ENCODE assay signal across 34 cellular contexts in genomic region chr5:40261984-40262383, GRCh38.
"Had no signal": no experiment of that assay in that cellular context is flagged by ENCODE, and none has a peak within 500 bp of the region (broad histone marks: within the 10 kb centered on the region; RNA-seq: fewer than 3 reads in every experiment).

No MANE protein-coding gene starts in this region.

- H3K4me2 ChIP-seq: KMS-11 had no signal

- H3K36me3 ChIP-seq: MG63 had no signal

- H3K27me3 ChIP-seq: MG63 had no signal

- H3K4me3 ChIP-seq: MG63 had no signal

- H3K9ac ChIP-seq: KMS-11 had no signal

- DNase-seq: Karpas-422, Kasumi-1, MG63, MM.1S, MV-4-11, NCI-H1048, NCI-H1092, NCI-H1092 treated with DMSO at 0.1 percent for 48 hours, NCI-H1105, NCI-H1105 treated with DMSO at 0.1 percent for 48 hours, NCI-H1417, NCI-H1417 treated with DMSO at 0.1 percent for 48 hours, NCI-H1436, NCI-H1436 treated with DMSO at 0.1 percent for 48 hours, NCI-H146, NCI-H1694, NCI-H1694 treated with DMSO at 0.1 percent for 48 hours, NCI-H187, NCI-H187 treated with DMSO at 0.1 percent for 48 hours, NCI-H1930, NCI-H2029, NCI-H2029 treated with DMSO at 0.1 percent for 48 hours, NCI-H2081, NCI-H2081 treated with DMSO at 0.1 percent for 48 hours, NCI-H2107, NCI-H2171, NCI-H2171 treated with DMSO at 0.1 percent for 48 hours, NCI-H2227 treated with DMSO at 0.1 percent for 48 hours, NCI-H226, NCI-H345, NCI-H446, NCI-H446 treated with DMSO at 0.1 percent for 48 hours, NCI-H510A had no signal

- H3K9me3 ChIP-seq: MG63 had no signal

- H3K27ac ChIP-seq: KMS-11 had no signal
